ENCODE assay signal across 20 cellular contexts in the genomic region with DNA sequence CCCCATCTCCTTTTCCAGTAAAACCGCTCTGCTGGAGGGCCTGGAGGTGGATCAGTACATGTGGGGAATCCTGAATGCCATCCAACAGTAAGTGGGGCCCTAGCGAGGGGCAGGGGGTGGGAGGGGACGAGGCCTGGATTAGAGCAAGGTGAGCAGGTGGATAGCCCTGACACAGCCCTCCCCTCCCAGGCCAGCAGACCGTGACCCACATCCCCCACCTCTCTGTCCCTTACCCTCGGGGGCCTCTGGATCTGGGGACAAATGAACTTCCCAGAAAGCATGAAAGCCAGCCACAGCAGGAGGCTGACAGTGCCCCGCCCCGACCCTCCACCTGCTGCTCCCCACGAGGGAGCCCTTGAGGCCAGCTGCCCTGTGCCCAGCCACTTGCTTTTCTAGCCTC. TPM values are rescaled to one million over a fixed set of nuclear protein-coding genes. Genes with fewer than 3 reads are reported as not detected.
A peak's percentile ranks its signal among the peaks of the same experiment; 100 is the strongest.
DNase-seq lines count a peak whose midpoint lies in the region; ATAC-seq and TF ChIP-seq lines count a peak whose summit lies in the region.
"Had no signal": no experiment of that assay in that cellular context is flagged by ENCODE, and none has a peak within 500 bp of the region (broad histone marks: within the 10 kb centered on the region; RNA-seq: fewer than 3 reads in every experiment).

No MANE protein-coding gene starts in this region.

- H3K27ac Mint-ChIP-seq in CD14-positive monocyte, result peak overlapping the region in 1 of 7 donors; percentile 24
- H3K27ac Mint-ChIP-seq: CD4-positive, CD25-positive, alpha-beta regulatory T cell; CD8-positive, alpha-beta T cell; HFFc6 had no signal

- H4K20me1 ChIP-seq in PC-9 (ENCODE audit: insufficient read depth), result no peaks in the 10 kb centered on the region
- H4K20me1 ChIP-seq in osteoblast (ENCODE audit: insufficient read depth, low read length), result peaks cover 30% of the 10 kb centered on the region

- H3K79me2 ChIP-seq in PC-9 (ENCODE audit: low read depth) (no peaks in the 10 kb centered on the region; the same call in 1 of the 2 replicates), osteoblast (ENCODE audit: insufficient read depth, low read length) (peaks cover 4% of the 10 kb centered on the region)

- H3K4me3 Mint-ChIP-seq in CD14-positive monocyte, result no peak overlapping the region
- H3K4me3 Mint-ChIP-seq: CD4-positive, CD25-positive, alpha-beta regulatory T cell; CD8-positive, alpha-beta T cell; HFFc6 had no signal

- H3K4me3 ChIP-seq in right cardiac atrium (ENCODE audit: low read length) (no peak overlapping the region), AG04450 (ENCODE audit: low read depth, low read length) (no peak overlapping the region), PC-9 (no peak overlapping the region; the same call in 1 of the 2 replicates), osteoblast (ENCODE audit: insufficient read depth, low read length) (no peak overlapping the region)
- H3K4me3 ChIP-seq: A549, HAP-1 had no signal

- 86% methylated on average over 8 of the region's 8 CpGs for WGBS in right cardiac atrium

- POLR2A ChIA-PET in AG04450 (lab: Yijun Ruan, JAX), result no interaction called here
- POLR2A ChIA-PET in PC-9 (lab: Charles Lee; ENCODE audit: unreplicated experiment), result interaction anchor here (0.7 kb wide), 1 partner anchor 1154 kb away, joined by 3 read pairs; no protein-coding TSS in a partner anchor

- ATAC-seq in Right ventricle myocardium superior (ENCODE audit: poor library complexity) (no peak), right cardiac atrium (no peak)
- ATAC-seq: A549; CD8-positive, alpha-beta T cell had no signal

- H3K27ac ChIP-seq in right cardiac atrium (ENCODE audit: low read length) (no peak overlapping the region), AG04450 (ENCODE audit: low read depth, low read length) (peak overlapping the region; percentile 21), PC-9 (peak overlapping the region; percentile 83), osteoblast (ENCODE audit: low read depth, low read length) (no peak overlapping the region)
- H3K27ac ChIP-seq: A549 had no signal

- H3K4me1 ChIP-seq in right cardiac atrium (ENCODE audit: control insufficient read depth, insufficient read depth, low read length) (no peaks in the 10 kb centered on the region), PC-9 (replicated peaks; ENCODE audit: insufficient read depth) (peaks cover 27% of the 10 kb centered on the region), osteoblast (ENCODE audit: insufficient read depth, low read length) (no peaks in the 10 kb centered on the region)
- H3K4me1 ChIP-seq: A549, HAP-1 had no signal

- peak overlapping the region; percentile 68 for H3K4me2 ChIP-seq in PC-9
- no peak overlapping the region for H3K4me2 ChIP-seq in osteoblast (ENCODE audit: insufficient read depth, low read length)
- H3K4me2 ChIP-seq: A549 had no signal

- TF ChIP-seq CTCF in AG04450 (IDR thresholded peaks at IDR 0.05; ENCODE audit: low read depth, low read length) (no peak), PC-9 (conservative IDR thresholded peaks at IDR 0.05) (no peak), osteoblast (IDR thresholded peaks at IDR 0.05; ENCODE audit: extremely low read depth, low read depth, low read length) (no peak), CD14-positive monocyte (IDR thresholded peaks at IDR 0.05) (no peak)

- CTCF ChIA-PET in AG04450 (lab: Charles Lee) (no interaction called here), PC-9 (lab: Charles Lee) (no interaction called here)

- H2AFZ ChIP-seq in PC-9 (no peak overlapping the region), osteoblast (ENCODE audit: low read length) (no peak overlapping the region)

- H3K9me2 ChIP-seq in PC-9 (ENCODE audit: insufficient read depth), result no peaks in the 10 kb centered on the region

- H3K9me3 Mint-ChIP-seq in CD14-positive monocyte, result no peaks in the 10 kb centered on the region
- H3K9me3 Mint-ChIP-seq: CD4-positive, CD25-positive, alpha-beta regulatory T cell; CD8-positive, alpha-beta T cell; HFFc6 had no signal

- peak; percentile 29 for DNase-seq in Right ventricle myocardium superior
- DNase-seq in right cardiac atrium, result no peak
- DNase-seq in AG04450 (ENCODE audit: low read depth, low spot score), result no peak
- DNase-seq in PC-9, result no peak
- peak; percentile 73 for DNase-seq in osteoblast (ENCODE audit: insufficient read length, low spot score, missing footprints)
- no peak for DNase-seq in GDM1 (lab: John Stamatoyannopoulos, UW)
- no peak for DNase-seq in CD14-positive monocyte (ENCODE audit: low spot score)
- DNase-seq: 8988T; ACHN; C1 segment of cervical spinal cord; CD4-positive, CD25-positive, alpha-beta regulatory T cell; CD8-positive, alpha-beta T cell; DMS 273 treated with DMSO at 0.1 percent for 48 hours; DMS79; EL; GF-D8; GOT3; HFFc6 had no signal

- H3F3A ChIP-seq in PC-9 (ENCODE audit: insufficient read depth, low read depth), result peaks cover 17% of the 10 kb centered on the region

- no peaks in the 10 kb centered on the region for H3K9me3 ChIP-seq in right cardiac atrium (ENCODE audit: control insufficient read depth, low read length)
- no peaks in the 10 kb centered on the region; the same call in 1 of the 2 replicates for H3K9me3 ChIP-seq in AG04450 (ENCODE audit: control insufficient read depth, insufficient read depth, low read length)
- no peaks in the 10 kb centered on the region for H3K9me3 ChIP-seq in PC-9 (ENCODE audit: insufficient read depth, low read depth)
- H3K9me3 ChIP-seq in osteoblast (ENCODE audit: low read depth, low read length), result no peaks in the 10 kb centered on the region
- H3K9me3 ChIP-seq: A549, HAP-1 had no signal

- peaks cover 95 to 100% of the 10 kb centered on the region in 2 donors for H3K36me3 Mint-ChIP-seq in CD14-positive monocyte

- H3K36me3 ChIP-seq in PC-9 (ENCODE audit: low read depth) (peaks cover 30% of the 10 kb centered on the region), osteoblast (ENCODE audit: insufficient read depth, low read length) (peaks cover 94% of the 10 kb centered on the region)

- H3K27me3 ChIP-seq in right cardiac atrium (ENCODE audit: control insufficient read depth, insufficient read depth), result no peaks in the 10 kb centered on the region
- no peaks in the 10 kb centered on the region for H3K27me3 ChIP-seq in AG04450 (ENCODE audit: control insufficient read depth, insufficient read depth, low read length)
- no peaks in the 10 kb centered on the region for H3K27me3 ChIP-seq in PC-9 (ENCODE audit: insufficient read depth, low read depth)
- H3K27me3 ChIP-seq in osteoblast (ENCODE audit: insufficient read depth, low read length), result no peaks in the 10 kb centered on the region

- intact Hi-C loops in Right ventricle myocardium superior (cut with DNase I), result no loop called here
- intact Hi-C loops in right cardiac atrium (cut with DNase I), result no loop called here
- intact Hi-C loops in PC-9 (cut with micrococcal nuclease; ENCODE audit: unreplicated experiment), result no loop called here
- intact Hi-C loops in CD14-positive monocyte (cut with micrococcal nuclease), result no loop called here

- no TSS peak for BruUV-seq in PC-9 (replicated peaks; lab: Mats Ljungman, UMichigan)

- H3K4me1 Mint-ChIP-seq in CD14-positive monocyte, result peaks cover 21% of the 10 kb centered on the region
- H3K4me1 Mint-ChIP-seq: CD4-positive, CD25-positive, alpha-beta regulatory T cell had no signal

- peaks cover 0 to 2% (median 0%) of the 10 kb centered on the region in 3 donors for H3K27me3 Mint-ChIP-seq in CD14-positive monocyte (ENCODE audit: low read depth in 3 of 3)
- H3K27me3 Mint-ChIP-seq: CD4-positive, CD25-positive, alpha-beta regulatory T cell had no signal

RNA-seq across cellular contexts. Expression of a gene that starts 41.8 kb away (rescaled TPM):
- 146 TPM for total RNA-seq in Right ventricle myocardium superior
- total RNA-seq in right cardiac atrium, result 100 to 1,000 TPM in 3 of 4 donors, 10 to 100 TPM in 1; 91.8 to 121 (median 110) TPM
- polyA plus RNA-seq in right cardiac atrium, result 97.7 TPM
- 68.6 and 77.2 TPM in 2 replicates for polyA plus RNA-seq in AG04450 (2011; rRNA removed)
- 50.0 and 81.1 TPM in 2 replicates for polyA minus RNA-seq in AG04450 (2011; rRNA and poly(A)+ RNA removed)
- 171 and 203 TPM in 2 replicates for total RNA-seq in PC-9 (2021)
- 37.7 and 39.1 TPM in 2 replicates for total RNA-seq in osteoblast
- polyA plus RNA-seq in CD14-positive monocyte, result 10 to 100 TPM; 36.6 to 52.3 TPM

Comparison
In these comparisons a context has a peak if more than half of its experiments do, and no peak if none do; other contexts are left out.
1. DNase-seq: peak in Right ventricle myocardium superior (single experiment) and osteoblast (single experiment); none in right cardiac atrium (0 of 3), AG04450 (single experiment), PC-9 (0 of 2), GDM1 (single experiment) and CD14-positive monocyte (single experiment).
2. H3K27ac ChIP-seq: peak in AG04450 (single experiment) and PC-9 (single experiment); none in right cardiac atrium (single experiment) and osteoblast (single experiment).